1 cellular context compared by ENCODE assay signal in the genomic region with DNA sequence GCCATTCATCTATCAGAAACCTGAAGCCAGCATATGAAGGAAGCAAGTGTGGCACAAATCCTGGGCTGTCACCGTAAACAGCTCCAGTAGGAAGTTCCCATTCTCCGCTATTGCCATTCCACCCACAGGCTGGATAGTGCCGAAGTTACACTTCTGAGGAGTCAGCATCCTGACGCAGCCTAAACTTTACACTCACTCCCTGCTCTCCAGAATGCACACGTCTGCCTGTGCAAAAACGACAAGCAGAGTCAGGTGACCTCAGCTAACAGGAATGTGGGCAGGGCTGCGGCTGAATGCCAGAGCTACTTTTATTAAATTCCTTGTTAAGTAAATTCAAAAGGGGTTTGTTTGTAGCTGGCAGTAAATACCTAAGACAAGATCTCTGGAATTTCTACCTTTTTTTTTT.
TF ChIP-seq lines count a peak whose summit lies in the region.

No MANE protein-coding gene starts in this region.

TF ChIP-seq in HepG2, 621 proteins besides CTCF, POLR2A, EP300 and RAD21 (continued from another document and continues in another):
- TF ChIP-seq CREM (IDR thresholded peaks at IDR 0.05) = 0 out of 2 replicates have a peak, but pooled peaks have one; percentile 45
- no peak for TF ChIP-seq CREM (CRISPR knock-in tag; IDR thresholded peaks at IDR 0.05)
- TF ChIP-seq MZF1 (CRISPR knock-in tag; IDR thresholded peaks at IDR 0.05; ENCODE audit: borderline replicate concordance) = no peak
- no peak for TF ChIP-seq NONO (IDR thresholded peaks at IDR 0.05)
- 0 out of 2 replicates have a peak, but pooled peaks have one; percentile 32 for TF ChIP-seq NONO (CRISPR knock-in tag; conservative IDR thresholded peaks at IDR 0.05)
- TF ChIP-seq ZNF609 (CRISPR knock-in tag; IDR thresholded peaks at IDR 0.05; ENCODE audit: borderline replicate concordance) = no peak
- no peak for TF ChIP-seq CENPT (CRISPR knock-in tag; IDR thresholded peaks at IDR 0.05; ENCODE audit: low read depth)
- TF ChIP-seq ZNF30 (CRISPR knock-in tag; IDR thresholded peaks at IDR 0.05) = no peak
- TF ChIP-seq, protein P1, sequence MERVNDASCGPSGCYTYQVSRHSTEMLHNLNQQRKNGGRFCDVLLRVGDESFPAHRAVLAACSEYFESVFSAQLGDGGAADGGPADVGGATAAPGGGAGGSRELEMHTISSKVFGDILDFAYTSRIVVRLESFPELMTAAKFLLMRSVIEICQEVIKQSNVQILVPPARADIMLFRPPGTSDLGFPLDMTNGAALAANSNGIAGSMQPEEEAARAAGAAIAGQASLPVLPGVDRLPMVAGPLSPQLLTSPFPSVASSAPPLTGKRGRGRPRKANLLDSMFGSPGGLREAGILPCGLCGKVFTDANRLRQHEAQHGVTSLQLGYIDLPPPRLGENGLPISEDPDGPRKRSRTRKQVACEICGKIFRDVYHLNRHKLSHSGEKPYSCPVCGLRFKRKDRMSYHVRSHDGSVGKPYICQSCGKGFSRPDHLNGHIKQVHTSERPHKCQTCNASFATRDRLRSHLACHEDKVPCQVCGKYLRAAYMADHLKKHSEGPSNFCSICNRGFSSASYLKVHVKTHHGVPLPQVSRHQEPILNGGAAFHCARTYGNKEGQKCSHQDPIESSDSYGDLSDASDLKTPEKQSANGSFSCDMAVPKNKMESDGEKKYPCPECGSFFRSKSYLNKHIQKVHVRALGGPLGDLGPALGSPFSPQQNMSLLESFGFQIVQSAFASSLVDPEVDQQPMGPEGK (CRISPR knock-in tag; IDR thresholded peaks at IDR 0.05) = no peak
- TF ChIP-seq ZFAT (CRISPR knock-in tag; conservative IDR thresholded peaks at IDR 0.05) = no peak
- TF ChIP-seq ZBTB38 (CRISPR knock-in tag; IDR thresholded peaks at IDR 0.05) = peak; percentile 94
- TF ChIP-seq, protein P2, sequence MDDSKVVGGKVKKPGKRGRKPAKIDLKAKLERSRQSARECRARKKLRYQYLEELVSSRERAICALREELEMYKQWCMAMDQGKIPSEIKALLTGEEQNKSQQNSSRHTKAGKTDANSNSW (CRISPR knock-in tag; IDR thresholded peaks at IDR 0.05; ENCODE audit: borderline replicate concordance) = no peak
- TF ChIP-seq ZNF567 (CRISPR knock-in tag; IDR thresholded peaks at IDR 0.05; ENCODE audit: borderline replicate concordance) = no peak
- TF ChIP-seq MXD4 (CRISPR knock-in tag; IDR thresholded peaks at IDR 0.05) = no peak
- no peak for TF ChIP-seq TOPORS (CRISPR knock-in tag; IDR thresholded peaks at IDR 0.05)
- TF ChIP-seq GATA4 (IDR thresholded peaks at IDR 0.05; ENCODE audit: borderline replicate concordance, low read depth) = no peak
- no peak for TF ChIP-seq PRPF4 (IDR thresholded peaks at IDR 0.05; ENCODE audit: low read depth, low read length, poor library complexity, severe bottlenecking)
- 0 out of 2 replicates have a peak, but pooled peaks have one; percentile 45 for TF ChIP-seq ZC3H13 (CRISPR knock-in tag; IDR thresholded peaks at IDR 0.05)
- no peak for TF ChIP-seq GPBP1L1 (CRISPR knock-in tag; IDR thresholded peaks at IDR 0.05)
- TF ChIP-seq ZFP90 (CRISPR knock-in tag; IDR thresholded peaks at IDR 0.05; ENCODE audit: borderline replicate concordance) = no peak
- TF ChIP-seq, protein P3, sequence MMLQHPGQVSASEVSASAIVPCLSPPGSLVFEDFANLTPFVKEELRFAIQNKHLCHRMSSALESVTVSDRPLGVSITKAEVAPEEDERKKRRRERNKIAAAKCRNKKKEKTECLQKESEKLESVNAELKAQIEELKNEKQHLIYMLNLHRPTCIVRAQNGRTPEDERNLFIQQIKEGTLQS (CRISPR knock-in tag; IDR thresholded peaks at IDR 0.05) = peak; percentile 89
- TF ChIP-seq STAG1 (CRISPR knock-in tag; IDR thresholded peaks at IDR 0.05) = 0 out of 2 replicates have a peak, but pooled peaks have one; percentile 17
- no peak for TF ChIP-seq ZNF33A (CRISPR knock-in tag; IDR thresholded peaks at IDR 0.05; ENCODE audit: borderline replicate concordance)
- TF ChIP-seq, protein P4, sequence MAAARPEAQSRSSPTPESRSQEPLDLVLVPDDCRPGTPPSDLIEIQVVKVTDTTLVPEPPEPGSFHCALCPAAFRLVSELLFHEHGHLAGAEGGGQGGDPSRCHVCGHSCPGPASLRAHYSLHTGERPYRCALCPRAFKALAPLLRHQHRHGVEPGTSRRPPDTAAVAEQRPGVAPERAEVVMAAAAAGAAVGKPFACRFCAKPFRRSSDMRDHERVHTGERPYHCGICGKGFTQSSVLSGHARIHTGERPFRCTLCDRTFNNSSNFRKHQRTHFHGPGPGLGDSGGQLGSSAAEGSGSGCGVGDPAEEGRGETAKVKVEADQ (CRISPR knock-in tag; IDR thresholded peaks at IDR 0.05; ENCODE audit: borderline replicate concordance) = no peak
- TF ChIP-seq AGO2 (optimal IDR thresholded peaks at IDR 0.05; ENCODE audit: low read depth, low read length) = no peak
- TF ChIP-seq TFE3 (CRISPR knock-in tag; IDR thresholded peaks at IDR 0.05) = peak; percentile 53; the same call in 1 of the 2 replicates
- TF ChIP-seq DR1 (CRISPR knock-in tag; IDR thresholded peaks at IDR 0.05) = no peak
- peak; percentile 22; the same call in 1 of the 2 replicates for TF ChIP-seq ZBTB4 (CRISPR knock-in tag; IDR thresholded peaks at IDR 0.05; ENCODE audit: borderline replicate concordance)
- no peak for TF ChIP-seq ZNF713 (CRISPR knock-in tag; IDR thresholded peaks at IDR 0.05)
- peak; percentile 52; the same call in 1 of the 2 replicates for TF ChIP-seq MED1 (CRISPR knock-in tag; IDR thresholded peaks at IDR 0.05)
- TF ChIP-seq JDP2 (CRISPR knock-in tag; IDR thresholded peaks at IDR 0.05; ENCODE audit: borderline replicate concordance) = no peak
- TF ChIP-seq ATF4 (CRISPR knock-in tag; IDR thresholded peaks at IDR 0.05) = no peak
- no peak for TF ChIP-seq WIZ (CRISPR knock-in tag; IDR thresholded peaks at IDR 0.05)
- 0 out of 2 replicates have a peak, but pooled peaks have one; percentile 29 for TF ChIP-seq ZNF772 (CRISPR knock-in tag; IDR thresholded peaks at IDR 0.05)
- no peak for TF ChIP-seq KLF16 (CRISPR knock-in tag; IDR thresholded peaks at IDR 0.05)
- TF ChIP-seq SMAD1 (CRISPR knock-in tag; IDR thresholded peaks at IDR 0.05; ENCODE audit: borderline replicate concordance, low read depth) = no peak
- peak; percentile 94 for TF ChIP-seq ZBTB43 (CRISPR knock-in tag; conservative IDR thresholded peaks at IDR 0.05)
- no peak for TF ChIP-seq PAWR (CRISPR knock-in tag; IDR thresholded peaks at IDR 0.05; ENCODE audit: borderline replicate concordance)
- no peak for TF ChIP-seq RBFOX2 (IDR thresholded peaks at IDR 0.05; ENCODE audit: low read depth, low read length)
- TF ChIP-seq HNRNPUL1 (IDR thresholded peaks at IDR 0.05; ENCODE audit: low read depth, low read length) = no peak
- no peak for TF ChIP-seq TERF1 (CRISPR knock-in tag; IDR thresholded peaks at IDR 0.05)
- no peak for TF ChIP-seq ZKSCAN5 (CRISPR knock-in tag; IDR thresholded peaks at IDR 0.05)
- no peak for TF ChIP-seq MAF1 (CRISPR knock-in tag; IDR thresholded peaks at IDR 0.05; ENCODE audit: borderline replicate concordance)
- no peak for TF ChIP-seq CC2D1A (CRISPR knock-in tag; IDR thresholded peaks at IDR 0.05)
- TF ChIP-seq JARID2 (CRISPR knock-in tag; IDR thresholded peaks at IDR 0.05; ENCODE audit: insufficient replicate concordance) = no peak
- no peak for TF ChIP-seq ZNF256 (CRISPR knock-in tag; conservative IDR thresholded peaks at IDR 0.05)
- peak; percentile 84 for TF ChIP-seq MAFF (IDR thresholded peaks at IDR 0.05; ENCODE audit: low read depth, low read length)
